In the genomic region with DNA sequence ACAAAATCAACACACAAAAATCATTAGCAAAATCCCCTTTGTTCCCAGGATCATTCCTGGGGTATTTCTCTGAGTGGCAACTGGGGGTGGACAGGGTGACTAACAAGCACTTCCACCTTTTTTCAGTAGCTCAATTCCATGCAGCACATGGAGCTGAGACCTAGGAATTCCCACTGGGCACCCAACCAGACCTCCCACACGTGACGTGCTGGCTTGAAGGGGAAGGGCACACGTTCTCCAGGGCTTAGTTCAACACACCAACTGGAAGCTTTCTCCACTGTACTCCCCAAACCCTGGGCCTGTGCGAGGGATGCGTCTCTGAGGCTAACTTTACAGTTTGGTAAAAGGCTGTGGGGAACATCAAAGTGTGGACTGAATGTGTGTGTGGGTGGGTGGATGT, we compare ENCODE assay signal across 26 cellular contexts. TPM values are rescaled to one million over a fixed set of nuclear protein-coding genes. Genes with fewer than 3 reads are reported as not detected.
DNase-seq lines count a peak whose midpoint lies in the region; ATAC-seq and TF ChIP-seq lines count a peak whose summit lies in the region.
"Had no signal": no experiment of that assay in that cellular context is flagged by ENCODE, and none has a peak within 500 bp of the region (broad histone marks: within the 10 kb centered on the region; RNA-seq: fewer than 3 reads in every experiment).

No MANE protein-coding gene starts in this region.

- H3K9me3 ChIP-seq in HEK293 (ENCODE audit: control insufficient read depth, insufficient read depth, low read depth, low read length) (no peaks in the 10 kb centered on the region), WERI-Rb-1 (ENCODE audit: severe bottlenecking) (no peaks in the 10 kb centered on the region)

- TF ChIP-seq CTCF in HEK293 (tag by site-specific recombination; IDR thresholded peaks at IDR 0.05) (no peak), fibroblast of pulmonary artery (IDR thresholded peaks at IDR 0.05; ENCODE audit: low read length, missing control alignments) (no peak), WERI-Rb-1 (IDR thresholded peaks at IDR 0.05; ENCODE audit: low read depth, low read length) (no peak)

- CTCF ChIA-PET in HEK293 (lab: Yijun Ruan, JAX): interaction anchor here (0.5 to 0.6 kb wide), 2 partner anchors 133 to 271 kb away, joined by 3 read pairs; no protein-coding TSS in a partner anchor

- POLR2A ChIA-PET in HEK293 (lab: Yijun Ruan, JAX): no interaction called here

- peak; percentile 61 for DNase-seq in MV-4-11 (lab: John Stamatoyannopoulos, UW)
- DNase-seq in fibroblast of pulmonary artery (ENCODE audit: low read depth): peak; percentile 32
- peak; percentile 36 for DNase-seq in renal cortical epithelial cell (ENCODE audit: low read depth)
- DNase-seq in DMS153 treated with DMSO at 0.1 percent for 48 hours (lab: John Stamatoyannopoulos, UW; ENCODE audit: unreplicated experiment): no peak
- no peak for DNase-seq in WERI-Rb-1
- no peak for DNase-seq in left lobe of liver (ENCODE audit: low spot score)
- DNase-seq: C1 segment of cervical spinal cord; CD4-positive, alpha-beta memory T cell; COR-L47; H9; HFFc6; IMR-90; KG1; MM.1S; NCI-H1105; NCI-H1436 treated with DMSO at 0.1 percent for 48 hours; NCI-H187 treated with DMSO at 0.1 percent for 48 hours; NCI-H2171 treated with DMSO at 0.1 percent for 48 hours; NCI-H446 treated with DMSO at 0.1 percent for 48 hours; NCI-H526; NCI-H82; NK-92 treated with Interleukin-12 subunit alpha and Interleukin-12 subunit beta, amount 100 ng/mL, for 24 hours; RPMI8226; SHP77 had no signal

- no peaks in the 10 kb centered on the region for H3K4me1 ChIP-seq in HEK293 (ENCODE audit: control insufficient read depth, insufficient read depth, low read length)

- H3K36me3 ChIP-seq in HEK293 (ENCODE audit: control insufficient read depth in 2 of 2, insufficient read depth in 1 of 2, low read length in 2 of 2): no peaks in the 10 kb centered on the region
- no peaks in the 10 kb centered on the region for H3K36me3 ChIP-seq in WERI-Rb-1

- H3K27ac ChIP-seq in HEK293 (ENCODE audit: extremely low read depth, low read depth, low read length) (no peak overlapping the region), WERI-Rb-1 (no peak overlapping the region)

- no peak for ATAC-seq in left lobe of liver
- ATAC-seq: GM23338 had no signal

- H3K4me3 ChIP-seq in HEK293 (ENCODE audit: low read depth, low read length): no peak overlapping the region
- H3K4me3 ChIP-seq in fibroblast of pulmonary artery (replicated peaks; ENCODE audit: low read depth, low read length): no peak overlapping the region
- no peak overlapping the region for H3K4me3 ChIP-seq in WERI-Rb-1 (ENCODE audit: low read depth, low read length)
- H3K4me3 ChIP-seq: GM23338 had no signal

- H3K27me3 ChIP-seq in WERI-Rb-1 (ENCODE audit: insufficient read depth, low read depth, severe bottlenecking): no peaks in the 10 kb centered on the region

TF ChIP-seq in HEK293, 187 proteins besides CTCF, POLR2A, EP300 and RAD21:
- no peak for TF ChIP-seq KLF9 (tag by site-specific recombination; IDR thresholded peaks at IDR 0.05; ENCODE audit: low read depth)
- peak; percentile 57; the same call in 1 of the 2 replicates for TF ChIP-seq ZFHX2 (tag by site-specific recombination; conservative IDR thresholded peaks at IDR 0.05)
- TF ChIP-seq ZNF426 (tag by site-specific recombination; IDR thresholded peaks at IDR 0.05): no peak

RNA-seq across cellular contexts. Expression of a gene that starts 9.7 kb away (rescaled TPM):
- total RNA-seq in renal cortical epithelial cell: 0.45 TPM in 1 of 2 replicates, not detected in the other
- total RNA-seq in left lobe of liver: 0.03 TPM
- total RNA-seq: CD4-positive, alpha-beta memory T cell; HFFc6; IMR-90 had no signal

Comparison
In these comparisons a context has a peak if more than half of its experiments do, and no peak if none do; other contexts are left out.
1. DNase-seq: peak in MV-4-11 (single experiment), fibroblast of pulmonary artery (single experiment) and renal cortical epithelial cell (single experiment); none in DMS153 treated with DMSO at 0.1 percent for 48 hours (single experiment), WERI-Rb-1 (single experiment) and left lobe of liver (single experiment).